In genomic region chr9:91177661-91178280, GRCh38 we compare ENCODE assay signal across 1 cellular context.
TF ChIP-seq lines count a peak whose summit lies in the region.

No MANE protein-coding gene starts in this region.

TF ChIP-seq in K562, 482 proteins besides CTCF, POLR2A, EP300 and RAD21 (continued from another document):
- TF ChIP-seq PTRF (tag; IDR thresholded peaks at IDR 0.05): no peak
- no peak for TF ChIP-seq ZNF436 (CRISPR knock-in tag; IDR thresholded peaks at IDR 0.05)
- TF ChIP-seq PHF8 (IDR thresholded peaks at IDR 0.05; ENCODE audit: borderline replicate concordance, low read length): no peak
- no peak for TF ChIP-seq ZNF282 (CRISPR knock-in tag; IDR thresholded peaks at IDR 0.05)
- TF ChIP-seq FOXP1 (CRISPR knock-in tag; IDR thresholded peaks at IDR 0.05): no peak
- TF ChIP-seq ZFP36 (IDR thresholded peaks at IDR 0.05; ENCODE audit: low read depth, low read length, partially characterized antibody): no peak
- TF ChIP-seq MCM5 (IDR thresholded peaks at IDR 0.05; ENCODE audit: low read depth): no peak
